1 cellular context compared by ENCODE assay signal in the genomic region with DNA sequence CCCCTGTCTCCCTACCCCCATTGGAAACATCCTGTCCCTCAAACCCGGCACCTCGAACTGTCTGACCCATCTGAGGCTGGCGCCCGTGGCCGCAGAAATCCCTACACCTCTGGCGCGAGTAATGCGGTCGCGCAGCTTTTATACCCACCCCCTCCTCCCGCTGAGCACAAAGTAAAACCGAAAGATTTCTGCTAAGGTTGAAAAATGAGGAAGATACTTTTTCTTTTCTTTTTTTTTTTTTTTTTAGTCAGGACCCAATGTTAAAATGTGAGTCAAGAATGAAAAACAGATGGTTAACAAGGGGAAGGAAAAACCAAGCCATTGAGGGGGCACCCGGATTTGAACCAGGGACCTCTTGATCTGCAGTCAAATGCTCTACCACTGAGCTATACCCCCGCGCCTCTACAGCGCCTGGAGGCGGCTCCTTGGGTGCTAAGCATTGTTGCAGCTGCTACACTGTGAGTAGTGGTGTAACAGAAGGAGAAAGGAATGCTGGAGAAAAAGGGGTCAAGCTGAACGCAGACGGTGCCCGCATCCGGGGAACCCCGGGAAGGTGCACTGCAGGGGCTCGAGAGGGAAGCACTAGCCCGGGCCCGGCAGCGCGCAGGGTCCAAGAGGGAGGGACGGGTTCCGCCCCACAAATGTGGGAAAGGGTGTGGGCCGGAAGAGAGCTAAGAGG.
TF ChIP-seq lines count a peak whose summit lies in the region.

No MANE protein-coding gene starts in this region.

TF ChIP-seq in GM12878, 131 proteins besides CTCF, POLR2A, EP300 and RAD21 (continues in another document):
- TF ChIP-seq KLF5 (IDR thresholded peaks at IDR 0.05; ENCODE audit: partially characterized antibody) (no peak), YY1 (IDR thresholded peaks at IDR 0.05; ENCODE audit: low read depth, low read length) (peak; percentile 71), ZSCAN29 (IDR thresholded peaks at IDR 0.05) (peak; percentile 80), POU2F2 (IDR thresholded peaks at IDR 0.05; ENCODE audit: borderline replicate concordance, low read depth, low read length) (peak; percentile 72), POLR2AphosphoS2 (IDR thresholded peaks at IDR 0.05; ENCODE audit: low read depth, low read length) (peak; percentile 82; the same call in 1 of the 2 replicates), CREB1 (IDR thresholded peaks at IDR 0.05; ENCODE audit: low read depth) (peak; percentile 49; the same call in 1 of the 2 replicates), TAF1 (IDR thresholded peaks at IDR 0.05; ENCODE audit: borderline replicate concordance, low read depth, low read length) (peak; percentile 63; the same call in 1 of the 2 replicates), MEF2B (IDR thresholded peaks at IDR 0.05; ENCODE audit: partially characterized antibody, poor library complexity, severe bottlenecking) (peak; percentile 38), STAT3 (IDR thresholded peaks at IDR 0.05; ENCODE audit: low read depth, low read length) (no peak), FOXM1 (IDR thresholded peaks at IDR 0.05; ENCODE audit: low read depth, low read length) (peak; percentile 52; the same call in 1 of the 2 replicates), CHD2 (IDR thresholded peaks at IDR 0.05; ENCODE audit: borderline replicate concordance, low read depth, low read length) (peak; percentile 80), CBFB (IDR thresholded peaks at IDR 0.05; ENCODE audit: low read depth) (peak; percentile 83), MYB (IDR thresholded peaks at IDR 0.05; ENCODE audit: borderline replicate concordance, low read depth, low read length) (peak; percentile 37; the same call in 1 of the 2 replicates), CBX5 (IDR thresholded peaks at IDR 0.05; ENCODE audit: low read depth) (no peak; the same call in 1 of the 2 replicates), TBL1XR1 (IDR thresholded peaks at IDR 0.05; ENCODE audit: low read depth, low read length) (peak; percentile 60), SIX5 (IDR thresholded peaks at IDR 0.05; ENCODE audit: low read depth, low read length, severe bottlenecking) (no peak), HDAC6 (IDR thresholded peaks at IDR 0.05; ENCODE audit: unreplicated experiment) (no peak), ZNF384 (IDR thresholded peaks at IDR 0.05; ENCODE audit: borderline replicate concordance, low read depth, low read length) (peak; percentile 90), GABPA (IDR thresholded peaks at IDR 0.05; ENCODE audit: low read depth) (no peak), FOS (IDR thresholded peaks at IDR 0.05; ENCODE audit: borderline replicate concordance, extremely low read depth, insufficient read length) (no peak), MEF2A (IDR thresholded peaks at IDR 0.05; ENCODE audit: insufficient read depth, low read depth, low read length) (peak; percentile 44; the same call in 1 of the 2 replicates), JUNB (IDR thresholded peaks at IDR 0.05) (peak; percentile 31; the same call in 1 of the 2 replicates), PML (IDR thresholded peaks at IDR 0.05; ENCODE audit: low read length) (peak; percentile 83), RAD51 (IDR thresholded peaks at IDR 0.05) (no peak), CBX3 (IDR thresholded peaks at IDR 0.05; ENCODE audit: borderline replicate concordance, low read depth) (no peak), NRF1 (conservative IDR thresholded peaks at IDR 0.05; ENCODE audit: low read depth, low read length) (no peak), KDM1A (IDR thresholded peaks at IDR 0.05; ENCODE audit: borderline replicate concordance) (no peak), PAX8 (IDR thresholded peaks at IDR 0.05) (no peak), RFX5 (IDR thresholded peaks at IDR 0.05; ENCODE audit: low read depth, low read length) (no peak), NR2C1 (IDR thresholded peaks at IDR 0.05) (no peak), IRF4 (IDR thresholded peaks at IDR 0.05; ENCODE audit: low read depth, low read length) (no peak), DPF2 (IDR thresholded peaks at IDR 0.05) (peak; percentile 16; the same call in 1 of the 2 replicates)
- TF ChIP-seq, protein P1, sequence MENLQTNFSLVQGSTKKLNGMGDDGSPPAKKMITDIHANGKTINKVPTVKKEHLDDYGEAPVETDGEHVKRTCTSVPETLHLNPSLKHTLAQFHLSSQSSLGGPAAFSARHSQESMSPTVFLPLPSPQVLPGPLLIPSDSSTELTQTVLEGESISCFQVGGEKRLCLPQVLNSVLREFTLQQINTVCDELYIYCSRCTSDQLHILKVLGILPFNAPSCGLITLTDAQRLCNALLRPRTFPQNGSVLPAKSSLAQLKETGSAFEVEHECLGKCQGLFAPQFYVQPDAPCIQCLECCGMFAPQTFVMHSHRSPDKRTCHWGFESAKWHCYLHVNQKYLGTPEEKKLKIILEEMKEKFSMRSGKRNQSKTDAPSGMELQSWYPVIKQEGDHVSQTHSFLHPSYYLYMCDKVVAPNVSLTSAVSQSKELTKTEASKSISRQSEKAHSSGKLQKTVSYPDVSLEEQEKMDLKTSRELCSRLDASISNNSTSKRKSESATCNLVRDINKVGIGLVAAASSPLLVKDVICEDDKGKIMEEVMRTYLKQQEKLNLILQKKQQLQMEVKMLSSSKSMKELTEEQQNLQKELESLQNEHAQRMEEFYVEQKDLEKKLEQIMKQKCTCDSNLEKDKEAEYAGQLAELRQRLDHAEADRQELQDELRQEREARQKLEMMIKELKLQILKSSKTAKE (IDR thresholded peaks at IDR 0.05; ENCODE audit: low read depth, poor library complexity, severe bottlenecking), result peak; percentile 90
- TF ChIP-seq, protein P2, sequence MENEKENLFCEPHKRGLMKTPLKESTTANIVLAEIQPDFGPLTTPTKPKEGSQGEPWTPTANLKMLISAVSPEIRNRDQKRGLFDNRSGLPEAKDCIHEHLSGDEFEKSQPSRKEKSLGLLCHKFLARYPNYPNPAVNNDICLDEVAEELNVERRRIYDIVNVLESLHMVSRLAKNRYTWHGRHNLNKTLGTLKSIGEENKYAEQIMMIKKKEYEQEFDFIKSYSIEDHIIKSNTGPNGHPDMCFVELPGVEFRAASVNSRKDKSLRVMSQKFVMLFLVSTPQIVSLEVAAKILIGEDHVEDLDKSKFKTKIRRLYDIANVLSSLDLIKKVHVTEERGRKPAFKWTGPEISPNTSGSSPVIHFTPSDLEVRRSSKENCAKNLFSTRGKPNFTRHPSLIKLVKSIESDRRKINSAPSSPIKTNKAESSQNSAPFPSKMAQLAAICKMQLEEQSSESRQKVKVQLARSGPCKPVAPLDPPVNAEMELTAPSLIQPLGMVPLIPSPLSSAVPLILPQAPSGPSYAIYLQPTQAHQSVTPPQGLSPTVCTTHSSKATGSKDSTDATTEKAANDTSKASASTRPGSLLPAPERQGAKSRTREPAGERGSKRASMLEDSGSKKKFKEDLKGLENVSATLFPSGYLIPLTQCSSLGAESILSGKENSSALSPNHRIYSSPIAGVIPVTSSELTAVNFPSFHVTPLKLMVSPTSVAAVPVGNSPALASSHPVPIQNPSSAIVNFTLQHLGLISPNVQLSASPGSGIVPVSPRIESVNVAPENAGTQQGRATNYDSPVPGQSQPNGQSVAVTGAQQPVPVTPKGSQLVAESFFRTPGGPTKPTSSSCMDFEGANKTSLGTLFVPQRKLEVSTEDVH (IDR thresholded peaks at IDR 0.05; ENCODE audit: low read depth, partially characterized antibody), result peak; percentile 65
- TF ChIP-seq, protein P3, sequence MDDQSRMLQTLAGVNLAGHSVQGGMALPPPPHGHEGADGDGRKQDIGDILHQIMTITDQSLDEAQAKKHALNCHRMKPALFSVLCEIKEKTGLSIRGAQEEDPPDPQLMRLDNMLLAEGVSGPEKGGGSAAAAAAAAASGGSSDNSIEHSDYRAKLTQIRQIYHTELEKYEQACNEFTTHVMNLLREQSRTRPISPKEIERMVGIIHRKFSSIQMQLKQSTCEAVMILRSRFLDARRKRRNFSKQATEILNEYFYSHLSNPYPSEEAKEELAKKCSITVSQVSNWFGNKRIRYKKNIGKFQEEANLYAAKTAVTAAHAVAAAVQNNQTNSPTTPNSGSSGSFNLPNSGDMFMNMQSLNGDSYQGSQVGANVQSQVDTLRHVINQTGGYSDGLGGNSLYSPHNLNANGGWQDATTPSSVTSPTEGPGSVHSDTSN (IDR thresholded peaks at IDR 0.05; ENCODE audit: insufficient replicate concordance, low read depth, low read length), result peak; percentile 67
- TF ChIP-seq, protein P4, sequence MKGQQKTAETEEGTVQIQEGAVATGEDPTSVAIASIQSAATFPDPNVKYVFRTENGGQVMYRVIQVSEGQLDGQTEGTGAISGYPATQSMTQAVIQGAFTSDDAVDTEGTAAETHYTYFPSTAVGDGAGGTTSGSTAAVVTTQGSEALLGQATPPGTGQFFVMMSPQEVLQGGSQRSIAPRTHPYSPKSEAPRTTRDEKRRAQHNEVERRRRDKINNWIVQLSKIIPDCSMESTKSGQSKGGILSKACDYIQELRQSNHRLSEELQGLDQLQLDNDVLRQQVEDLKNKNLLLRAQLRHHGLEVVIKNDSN (IDR thresholded peaks at IDR 0.05; ENCODE audit: borderline replicate concordance, extremely low read length, insufficient read depth, low read depth, low read length), result no peak
- TF ChIP-seq, protein P5, sequence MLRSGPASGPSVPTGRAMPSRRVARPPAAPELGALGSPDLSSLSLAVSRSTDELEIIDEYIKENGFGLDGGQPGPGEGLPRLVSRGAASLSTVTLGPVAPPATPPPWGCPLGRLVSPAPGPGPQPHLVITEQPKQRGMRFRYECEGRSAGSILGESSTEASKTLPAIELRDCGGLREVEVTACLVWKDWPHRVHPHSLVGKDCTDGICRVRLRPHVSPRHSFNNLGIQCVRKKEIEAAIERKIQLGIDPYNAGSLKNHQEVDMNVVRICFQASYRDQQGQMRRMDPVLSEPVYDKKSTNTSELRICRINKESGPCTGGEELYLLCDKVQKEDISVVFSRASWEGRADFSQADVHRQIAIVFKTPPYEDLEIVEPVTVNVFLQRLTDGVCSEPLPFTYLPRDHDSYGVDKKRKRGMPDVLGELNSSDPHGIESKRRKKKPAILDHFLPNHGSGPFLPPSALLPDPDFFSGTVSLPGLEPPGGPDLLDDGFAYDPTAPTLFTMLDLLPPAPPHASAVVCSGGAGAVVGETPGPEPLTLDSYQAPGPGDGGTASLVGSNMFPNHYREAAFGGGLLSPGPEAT (IDR thresholded peaks at IDR 0.05; ENCODE audit: low read depth), result peak; percentile 77
- TF ChIP-seq, protein P6, sequence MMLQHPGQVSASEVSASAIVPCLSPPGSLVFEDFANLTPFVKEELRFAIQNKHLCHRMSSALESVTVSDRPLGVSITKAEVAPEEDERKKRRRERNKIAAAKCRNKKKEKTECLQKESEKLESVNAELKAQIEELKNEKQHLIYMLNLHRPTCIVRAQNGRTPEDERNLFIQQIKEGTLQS (IDR thresholded peaks at IDR 0.05; ENCODE audit: borderline replicate concordance, extremely low read depth, low read depth, low read length), result no peak
- TF ChIP-seq, protein P7, sequence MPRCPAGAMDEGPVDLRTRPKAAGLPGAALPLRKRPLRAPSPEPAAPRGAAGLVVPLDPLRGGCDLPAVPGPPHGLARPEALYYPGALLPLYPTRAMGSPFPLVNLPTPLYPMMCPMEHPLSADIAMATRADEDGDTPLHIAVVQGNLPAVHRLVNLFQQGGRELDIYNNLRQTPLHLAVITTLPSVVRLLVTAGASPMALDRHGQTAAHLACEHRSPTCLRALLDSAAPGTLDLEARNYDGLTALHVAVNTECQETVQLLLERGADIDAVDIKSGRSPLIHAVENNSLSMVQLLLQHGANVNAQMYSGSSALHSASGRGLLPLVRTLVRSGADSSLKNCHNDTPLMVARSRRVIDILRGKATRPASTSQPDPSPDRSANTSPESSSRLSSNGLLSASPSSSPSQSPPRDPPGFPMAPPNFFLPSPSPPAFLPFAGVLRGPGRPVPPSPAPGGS (IDR thresholded peaks at IDR 0.05; ENCODE audit: borderline replicate concordance, insufficient read depth, low read depth, low read length, poor library complexity, severe bottlenecking), result peak; percentile 7
- TF ChIP-seq, protein P8, sequence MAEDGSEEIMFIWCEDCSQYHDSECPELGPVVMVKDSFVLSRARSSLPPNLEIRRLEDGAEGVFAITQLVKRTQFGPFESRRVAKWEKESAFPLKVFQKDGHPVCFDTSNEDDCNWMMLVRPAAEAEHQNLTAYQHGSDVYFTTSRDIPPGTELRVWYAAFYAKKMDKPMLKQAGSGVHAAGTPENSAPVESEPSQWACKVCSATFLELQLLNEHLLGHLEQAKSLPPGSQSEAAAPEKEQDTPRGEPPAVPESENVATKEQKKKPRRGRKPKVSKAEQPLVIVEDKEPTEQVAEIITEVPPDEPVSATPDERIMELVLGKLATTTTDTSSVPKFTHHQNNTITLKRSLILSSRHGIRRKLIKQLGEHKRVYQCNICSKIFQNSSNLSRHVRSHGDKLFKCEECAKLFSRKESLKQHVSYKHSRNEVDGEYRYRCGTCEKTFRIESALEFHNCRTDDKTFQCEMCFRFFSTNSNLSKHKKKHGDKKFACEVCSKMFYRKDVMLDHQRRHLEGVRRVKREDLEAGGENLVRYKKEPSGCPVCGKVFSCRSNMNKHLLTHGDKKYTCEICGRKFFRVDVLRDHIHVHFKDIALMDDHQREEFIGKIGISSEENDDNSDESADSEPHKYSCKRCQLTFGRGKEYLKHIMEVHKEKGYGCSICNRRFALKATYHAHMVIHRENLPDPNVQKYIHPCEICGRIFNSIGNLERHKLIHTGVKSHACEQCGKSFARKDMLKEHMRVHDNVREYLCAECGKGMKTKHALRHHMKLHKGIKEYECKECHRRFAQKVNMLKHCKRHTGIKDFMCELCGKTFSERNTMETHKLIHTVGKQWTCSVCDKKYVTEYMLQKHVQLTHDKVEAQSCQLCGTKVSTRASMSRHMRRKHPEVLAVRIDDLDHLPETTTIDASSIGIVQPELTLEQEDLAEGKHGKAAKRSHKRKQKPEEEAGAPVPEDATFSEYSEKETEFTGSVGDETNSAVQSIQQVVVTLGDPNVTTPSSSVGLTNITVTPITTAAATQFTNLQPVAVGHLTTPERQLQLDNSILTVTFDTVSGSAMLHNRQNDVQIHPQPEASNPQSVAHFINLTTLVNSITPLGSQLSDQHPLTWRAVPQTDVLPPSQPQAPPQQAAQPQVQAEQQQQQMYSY (CRISPR knock-in tag; IDR thresholded peaks at IDR 0.05), result no peak
- TF ChIP-seq, protein P9, sequence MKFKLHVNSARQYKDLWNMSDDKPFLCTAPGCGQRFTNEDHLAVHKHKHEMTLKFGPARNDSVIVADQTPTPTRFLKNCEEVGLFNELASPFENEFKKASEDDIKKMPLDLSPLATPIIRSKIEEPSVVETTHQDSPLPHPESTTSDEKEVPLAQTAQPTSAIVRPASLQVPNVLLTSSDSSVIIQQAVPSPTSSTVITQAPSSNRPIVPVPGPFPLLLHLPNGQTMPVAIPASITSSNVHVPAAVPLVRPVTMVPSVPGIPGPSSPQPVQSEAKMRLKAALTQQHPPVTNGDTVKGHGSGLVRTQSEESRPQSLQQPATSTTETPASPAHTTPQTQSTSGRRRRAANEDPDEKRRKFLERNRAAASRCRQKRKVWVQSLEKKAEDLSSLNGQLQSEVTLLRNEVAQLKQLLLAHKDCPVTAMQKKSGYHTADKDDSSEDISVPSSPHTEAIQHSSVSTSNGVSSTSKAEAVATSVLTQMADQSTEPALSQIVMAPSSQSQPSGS (IDR thresholded peaks at IDR 0.05; ENCODE audit: low read length), result peak; percentile 71; the same call in 1 of the 2 replicates
- TF ChIP-seq, protein P10, sequence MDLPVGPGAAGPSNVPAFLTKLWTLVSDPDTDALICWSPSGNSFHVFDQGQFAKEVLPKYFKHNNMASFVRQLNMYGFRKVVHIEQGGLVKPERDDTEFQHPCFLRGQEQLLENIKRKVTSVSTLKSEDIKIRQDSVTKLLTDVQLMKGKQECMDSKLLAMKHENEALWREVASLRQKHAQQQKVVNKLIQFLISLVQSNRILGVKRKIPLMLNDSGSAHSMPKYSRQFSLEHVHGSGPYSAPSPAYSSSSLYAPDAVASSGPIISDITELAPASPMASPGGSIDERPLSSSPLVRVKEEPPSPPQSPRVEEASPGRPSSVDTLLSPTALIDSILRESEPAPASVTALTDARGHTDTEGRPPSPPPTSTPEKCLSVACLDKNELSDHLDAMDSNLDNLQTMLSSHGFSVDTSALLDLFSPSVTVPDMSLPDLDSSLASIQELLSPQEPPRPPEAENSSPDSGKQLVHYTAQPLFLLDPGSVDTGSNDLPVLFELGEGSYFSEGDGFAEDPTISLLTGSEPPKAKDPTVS (IDR thresholded peaks at IDR 0.05; ENCODE audit: low read depth, low read length), result no peak
